ENCODE assay signal across 10 cellular contexts in the genomic region with DNA sequence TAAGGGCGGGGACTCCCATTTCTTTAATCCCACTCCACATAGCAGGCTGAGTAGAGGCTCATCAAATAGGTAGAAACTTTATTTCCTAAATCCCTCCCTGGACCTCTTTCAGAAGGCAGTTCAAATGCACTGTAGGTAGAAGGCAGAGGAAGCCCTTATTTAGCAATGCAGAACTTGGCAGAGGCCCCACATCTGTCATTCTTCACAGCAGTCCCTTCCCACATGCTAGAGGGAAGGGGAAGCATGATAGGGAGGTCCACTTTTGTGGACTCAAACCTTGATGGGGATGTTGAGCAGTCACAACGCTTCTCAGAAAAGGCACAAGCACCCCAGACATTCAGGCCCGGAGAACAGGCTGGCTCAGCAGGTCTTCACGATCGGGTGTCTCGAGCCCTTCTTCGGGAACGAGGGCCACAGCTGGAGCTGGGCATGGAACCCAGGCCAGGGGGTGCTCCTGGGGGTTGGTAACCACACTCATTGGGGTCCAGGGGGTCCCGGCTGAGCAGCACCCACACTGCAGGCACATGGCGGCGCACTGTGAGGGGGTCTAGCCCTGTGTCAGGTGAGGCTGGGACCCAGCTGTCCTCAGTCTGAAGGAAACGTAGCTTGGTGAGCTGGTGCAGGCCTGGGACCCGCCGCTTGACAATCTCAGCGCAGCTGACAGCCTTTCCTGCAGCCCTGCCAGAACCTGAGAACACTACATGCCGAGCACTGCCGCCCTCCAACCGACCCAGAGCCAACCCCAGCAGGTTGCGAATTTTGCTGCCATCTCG. TPM values are rescaled to one million over a fixed set of nuclear protein-coding genes. Genes with fewer than 3 reads are reported as not detected.
DNase-seq lines count a peak whose midpoint lies in the region; ATAC-seq and TF ChIP-seq lines count a peak whose summit lies in the region.
"Had no signal": no experiment of that assay in that cellular context is flagged by ENCODE, and none has a peak within 500 bp of the region (broad histone marks: within the 10 kb centered on the region; RNA-seq: fewer than 3 reads in every experiment).

No MANE protein-coding gene starts in this region.

- TF ChIP-seq CTCF in GM12865 (IDR thresholded peaks at IDR 0.05; ENCODE audit: insufficient read depth, low read depth, low read length, missing control alignments) (no peak), OCI-LY7 (conservative IDR thresholded peaks at IDR 0.05; ENCODE audit: low read length) (no peak), epithelial cell of proximal tubule (conservative IDR thresholded peaks at IDR 0.05; ENCODE audit: low read depth, low read length) (no peak), parathyroid adenoma (IDR thresholded peaks at IDR 0.05) (no peak)

- ATAC-seq in GM18520 (IDR thresholded peaks at IDR 0.05; ENCODE audit: unreplicated experiment), result no peak

- H3K4me1 ChIP-seq in OCI-LY7 (ENCODE audit: insufficient read depth, low read length, poor library complexity, severe bottlenecking) (peaks cover 21% of the 10 kb centered on the region), parathyroid adenoma (no peaks in the 10 kb centered on the region)

- H3K79me2 ChIP-seq in OCI-LY7 (ENCODE audit: insufficient read depth, low read depth, low read length) (peaks cover 11% of the 10 kb centered on the region; the same call in 1 of the 2 replicates), parathyroid adenoma (no peaks in the 10 kb centered on the region)

- intact Hi-C loops in OCI-LY7 (cut with micrococcal nuclease; ENCODE audit: unreplicated experiment), result no loop called here

- H2AFZ ChIP-seq in OCI-LY7 (ENCODE audit: low read length) (no peak overlapping the region), parathyroid adenoma (no peak overlapping the region)

- TSS peak; percentile 60 for BruUV-seq in OCI-LY7 (replicated peaks; lab: Mats Ljungman, UMichigan)

- H3K27me3 ChIP-seq in parathyroid adenoma (ENCODE audit: control insufficient read depth, insufficient read depth, low read length), result no peaks in the 10 kb centered on the region
- H3K27me3 ChIP-seq: body of pancreas had no signal

- peak overlapping the region; percentile 99 for H3K4me3 ChIP-seq in GM12865 (ENCODE audit: low read depth, low read length)
- H3K4me3 ChIP-seq in OCI-LY7 (ENCODE audit: low read depth, low read length, poor library complexity, severe bottlenecking), result peak overlapping the region; percentile 91
- H3K4me3 ChIP-seq in epithelial cell of proximal tubule (ENCODE audit: low read depth, low read length), result peak overlapping the region; percentile 81
- peak overlapping the region; percentile 97 for H3K4me3 ChIP-seq in parathyroid adenoma (ENCODE audit: low read depth, low read length)

- CTCF ChIA-PET in OCI-LY7 (lab: Charles Lee; ENCODE audit: unreplicated experiment), result interaction anchor here (1.3 to 1.7 kb wide), 2 partner anchors 19 to 23 kb away, joined by 3 to 6 read pairs; no protein-coding TSS in a partner anchor

- H4K20me1 ChIP-seq in OCI-LY7 (ENCODE audit: insufficient read depth, low read length), result no peaks in the 10 kb centered on the region

- H3K27ac ChIP-seq in OCI-LY7 (ENCODE audit: low read depth, low read length, poor library complexity, severe bottlenecking) (no peak overlapping the region), parathyroid adenoma (no peak overlapping the region)

- H3K9ac ChIP-seq in parathyroid adenoma, result no peak overlapping the region

- peak overlapping the region; percentile 99 for H3K4me2 ChIP-seq in OCI-LY7 (ENCODE audit: low read length)
- peak overlapping the region; percentile 98 for H3K4me2 ChIP-seq in parathyroid adenoma (ENCODE audit: low read length)

- no peak for DNase-seq in GM12865 (ENCODE audit: low read depth)
- no peak for DNase-seq in OCI-LY7 (ENCODE audit: low spot score)
- DNase-seq in epithelial cell of proximal tubule (ENCODE audit: low read depth), result no peak
- DNase-seq in NK-92 (lab: John Stamatoyannopoulos, UW; ENCODE audit: unreplicated experiment), result no peak
- DNase-seq in NCI-H1694 (lab: John Stamatoyannopoulos, UW), result no peak
- no peak for DNase-seq in DMS153 (lab: John Stamatoyannopoulos, UW)
- DNase-seq: NCI-H510A had no signal

- H3K9me3 ChIP-seq in OCI-LY7 (ENCODE audit: low read length) (no peaks in the 10 kb centered on the region), parathyroid adenoma (ENCODE audit: control insufficient read depth, low read length) (no peaks in the 10 kb centered on the region)
- H3K9me3 ChIP-seq: body of pancreas had no signal

- H3K9me2 ChIP-seq in OCI-LY7 (ENCODE audit: insufficient read depth, low read length), result no peaks in the 10 kb centered on the region

- peaks cover 10% of the 10 kb centered on the region; the same call in 1 of the 2 replicates for H3K36me3 ChIP-seq in OCI-LY7 (ENCODE audit: insufficient read depth, low read length)
- H3K36me3 ChIP-seq in parathyroid adenoma (ENCODE audit: control insufficient read depth, insufficient read depth, low read length), result no peaks in the 10 kb centered on the region

- POLR2A ChIA-PET in OCI-LY7 (lab: Charles Lee), result interaction anchor here (0.7 to 2.2 kb wide), 4 partner anchors 24 to 232 kb away, joined by 3 to 12 read pairs (median 7); partner anchors contain the start of gene SIGMAR1

RNA-seq across cellular contexts. Expression of gene RPP25L, which starts 1.3 kb away (rescaled TPM):
- 33.6 and 40.3 TPM in 2 replicates for total RNA-seq in OCI-LY7 (2014; rRNA removed; shearing (Covaris generic))
- 31.6 and 33.7 TPM in 2 replicates for total RNA-seq in OCI-LY7 (2022)
- total RNA-seq in epithelial cell of proximal tubule, result 23.9 and 31.5 TPM in 2 replicates

RNA-seq across cellular contexts. Expression of gene DCTN3, which starts 9.7 kb away (rescaled TPM):
- total RNA-seq in OCI-LY7 (2014; rRNA removed; shearing (Covaris generic)), result 79.7 and 80.3 TPM in 2 replicates
- total RNA-seq in OCI-LY7 (2022) (84.2 and 96.3 TPM in 2 replicates), epithelial cell of proximal tubule (90.6 and 150 TPM in 2 replicates)

RNA-seq across cellular contexts. Expression of gene ARID3C, which starts 18.2 kb away (rescaled TPM):
- 1.4 and 1.9 TPM in 2 replicates for total RNA-seq in OCI-LY7 (2014; rRNA removed; shearing (Covaris generic))
- 0.38 and 0.44 TPM in 2 replicates for total RNA-seq in OCI-LY7 (2022)
- not detected in 2 replicates for total RNA-seq in epithelial cell of proximal tubule
- total RNA-seq: body of pancreas had no signal

RNA-seq across cellular contexts. Expression of gene CNTFR, which starts 21.1 kb away (rescaled TPM):
- total RNA-seq in OCI-LY7 (2014; rRNA removed; shearing (Covaris generic)), result not detected in 2 replicates
- total RNA-seq in OCI-LY7 (2022) (not detected in 2 replicates), epithelial cell of proximal tubule (not detected in 2 replicates)

RNA-seq across cellular contexts. Expression of gene SIGMAR1, which starts 27.0 kb away (rescaled TPM):
- total RNA-seq in OCI-LY7 (2014; rRNA removed; shearing (Covaris generic)), result 97.2 and 103 TPM in 2 replicates
- total RNA-seq in OCI-LY7 (2022), result 110 TPM in 2 replicates
- 97.9 and 178 TPM in 2 replicates for total RNA-seq in epithelial cell of proximal tubule
